14 cellular contexts compared by ENCODE assay signal in the genomic region with DNA sequence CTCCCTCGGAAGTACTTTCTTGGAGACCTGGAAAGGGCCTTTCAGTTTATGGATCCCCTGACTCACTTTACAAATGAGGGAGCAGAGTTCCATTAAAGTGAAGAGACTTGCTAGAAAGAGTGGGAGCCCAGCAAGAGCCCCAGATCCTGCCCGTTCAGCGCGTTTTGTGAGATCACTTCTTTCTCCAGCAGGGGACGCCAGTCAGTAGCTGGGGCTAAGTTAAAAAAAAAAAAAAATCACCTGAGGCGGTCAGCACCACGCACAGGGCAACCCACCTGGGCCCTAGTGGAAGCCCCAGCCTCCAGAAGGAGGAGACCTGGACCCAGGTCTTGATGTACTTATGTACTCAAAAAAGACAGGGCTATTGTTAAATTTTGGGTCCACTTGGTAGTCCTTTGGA. TPM values are rescaled to one million over a fixed set of nuclear protein-coding genes. Genes with fewer than 3 reads are reported as not detected.
DNase-seq lines count a peak whose midpoint lies in the region; FAIRE-seq and TF ChIP-seq lines count a peak whose summit lies in the region.
"Had no signal": no experiment of that assay in that cellular context is flagged by ENCODE, and none has a peak within 500 bp of the region (broad histone marks: within the 10 kb centered on the region; RNA-seq: fewer than 3 reads in every experiment).

No MANE protein-coding gene starts in this region.

- H2BK5ac ChIP-seq in H1 (ENCODE audit: low read depth, low read length), result no peak overlapping the region

- H3K4ac ChIP-seq in H1 (replicated peaks; ENCODE audit: insufficient read length, low read depth, low read length), result no peak overlapping the region

- no peaks in the 10 kb centered on the region for H3K4me1 Mint-ChIP-seq in chondrocyte (ENCODE audit: low read depth)

- H2BK20ac ChIP-seq in H1 (ENCODE audit: low read length), result no peak overlapping the region

- H4K8ac ChIP-seq in H1 (ENCODE audit: extremely low read depth, insufficient read depth, low read length), result no peak overlapping the region

- no peak overlapping the region for H2BK12ac ChIP-seq in H1 (ENCODE audit: low read depth, low read length)

- TF ChIP-seq POLR2A in H1 (IDR thresholded peaks at IDR 0.05; ENCODE audit: control extremely low read depth in 1 of 2, low read depth in 2 of 2, low read length in 2 of 2), result no peak

- H3K4me2 ChIP-seq in H1 (ENCODE audit: insufficient read depth in 1 of 2, low read depth in 2 of 2, low read length in 2 of 2), result no peak overlapping the region

- H3K79me1 ChIP-seq in H1 (ENCODE audit: low read depth, low read length), result no peaks in the 10 kb centered on the region

- no peak for FAIRE-seq in H1 (lab: Jason Lieb, UNC)

- no peak overlapping the region for H4K91ac ChIP-seq in H1 (replicated peaks; ENCODE audit: insufficient read length, low read length)

- H3K79me2 ChIP-seq in H1 (ENCODE audit: control insufficient read depth in 1 of 2, insufficient read depth in 2 of 2, low read length in 2 of 2), result no peaks in the 10 kb centered on the region

- no peaks in the 10 kb centered on the region for H4K20me1 ChIP-seq in H1 (replicated peaks in 1 of 2; ENCODE audit: control insufficient read depth in 1 of 2, insufficient read depth in 2 of 2, low read length in 2 of 2)

- no peak overlapping the region for H3K14ac ChIP-seq in H1 (ENCODE audit: insufficient read length)

- POLR2A ChIA-PET in H1 (lab: Charles Lee; ENCODE audit: partially characterized antibody), result no interaction called here

- 78% methylated on average over 7 of the region's 7 CpGs; no CpG with 5 or more reads in 1 of the 2 experiments for WGBS in H1 (ENCODE audit: extremely low coverage in 1 of 2, insufficient coverage in 1 of 2, insufficient read length in 1 of 2, insufficient replicate concordance in 2 of 2, low coverage in 1 of 2, low lambda C conversion rate in 2 of 2, missing lambda C conversion rate in 1 of 2), 2 experiments

- H3K9me3 Mint-ChIP-seq in chondrocyte (ENCODE audit: low read depth), result peaks cover 6% of the 10 kb centered on the region

- TF ChIP-seq EP300 in H1 (IDR thresholded peaks at IDR 0.05; ENCODE audit: borderline replicate concordance in 1 of 2, low read depth in 2 of 2, low read length in 2 of 2), result no peak

- peak; percentile 15 to 36; a peak in 1 of 4 replicates for TF ChIP-seq RAD21 in H1 (IDR thresholded peaks at IDR 0.05 in 1 of 2, conservative IDR thresholded peaks at IDR 0.05 in 1 of 2; ENCODE audit: low read depth in 2 of 2, low read length in 2 of 2)

- H3K4me3 Mint-ChIP-seq in chondrocyte (ENCODE audit: unreplicated experiment), result no peak overlapping the region
- H3K4me3 Mint-ChIP-seq: stimulated activated naive CD8-positive, alpha-beta T cell treated with anti-CD3 and anti-CD28 coated beads, Interleukin-15, Interleukin-2, amounts not matched to agents 100 ng/mL and 50 ng/mL, for 24 hours had no signal

- DNase-seq in Caki2 (ENCODE audit: low read depth) (peak; percentile 58), NCI-H460 (ENCODE audit: extremely low read depth, low read depth) (peak; percentile 30), H1 (ENCODE audit: low read depth in 1 of 2, low spot score in 2 of 2) (no peak), head of caudate nucleus (no peak), posterior cingulate gyrus (no peak), chondrocyte (ENCODE audit: low spot score) (no peak)
- DNase-seq in activated naive CD4-positive, alpha-beta T cell (lab: John Stamatoyannopoulos, UW), result no peak
- DNase-seq: dorsolateral prefrontal cortex, NCI-H1092, NCI-H2171 treated with DMSO at 0.1 percent for 48 hours had no signal

- no peak overlapping the region for H3K18ac ChIP-seq in H1 (ENCODE audit: extremely low read depth, low read length)

- H3K23ac ChIP-seq in H1 (ENCODE audit: insufficient read length), result no peak overlapping the region

- no peak overlapping the region for H4K5ac ChIP-seq in H1 (ENCODE audit: insufficient read length, low read depth, low read length)

- H3K27me3 ChIP-seq in H1 (replicated peaks in 1 of 4; ENCODE audit: control insufficient read depth in 3 of 4, extremely low read depth in 1 of 4, insufficient read depth in 3 of 4, low read length in 3 of 4), result no peaks in the 10 kb centered on the region
- H3K27me3 ChIP-seq: dorsolateral prefrontal cortex, vagina had no signal

- intact Hi-C loops in head of caudate nucleus (cut with DNase I) (no loop called here), posterior cingulate gyrus (cut with DNase I) (no loop called here)

- H3K9me3 ChIP-seq in H1 (ENCODE audit: insufficient read depth in 2 of 2, low read depth in 1 of 2, low read length in 1 of 2), result peaks cover 8 to 17% of the 10 kb centered on the region in 2 experiments; a peak in 1 of 4 replicates
- H3K9me3 ChIP-seq: vagina had no signal

- H3K27me3 Mint-ChIP-seq in chondrocyte (ENCODE audit: low read depth), result peaks cover 5% of the 10 kb centered on the region

- H2AFZ ChIP-seq in H1 (ENCODE audit: low read length), result no peak overlapping the region

- H3K27ac Mint-ChIP-seq in chondrocyte (ENCODE audit: unreplicated experiment), result no peak overlapping the region
- H3K27ac Mint-ChIP-seq: stimulated activated naive CD8-positive, alpha-beta T cell treated with anti-CD3 and anti-CD28 coated beads, Interleukin-15, Interleukin-2, amounts not matched to agents 100 ng/mL and 50 ng/mL, for 24 hours had no signal

- no peaks in the 10 kb centered on the region; a peak in 1 of 8 replicates for H3K36me3 ChIP-seq in H1 (ENCODE audit: control insufficient read depth in 2 of 4, insufficient read depth in 4 of 4, low read length in 3 of 4)
- H3K36me3 ChIP-seq: vagina had no signal

- H2AK5ac ChIP-seq in H1 (ENCODE audit: low read depth, low read length), result no peak overlapping the region

- H2BK15ac ChIP-seq in H1 (ENCODE audit: low read length), result no peak overlapping the region

- in situ Hi-C loops in Caki2 (cut with HindIII; ENCODE audit: low pct_unique_long_range_greater_than_20kb, low sequenced_read_pairs), result no loop called here

- no peaks in the 10 kb centered on the region for H3K36me3 Mint-ChIP-seq in chondrocyte (ENCODE audit: low read depth)

- H3K27ac ChIP-seq in H1 (ENCODE audit: low read depth, low read length), result no peak overlapping the region
- H3K27ac ChIP-seq: dorsolateral prefrontal cortex, SK-N-MC, vagina had no signal

- CTCF ChIA-PET in H1 (lab: Charles Lee; ENCODE audit: partially characterized antibody), result interaction anchor here (0.6 to 1.8 kb wide), 2 partner anchors 233 to 279 kb away, joined by 3 to 4 read pairs; no protein-coding TSS in a partner anchor

- H3K4me3 ChIP-seq in GM12875 (ENCODE audit: low read depth, low read length) (no peak overlapping the region), H1 (ENCODE audit: extremely low read depth in 1 of 4, insufficient read depth in 2 of 4, low read depth in 3 of 4, low read length in 4 of 4) (no peak overlapping the region)
- H3K4me3 ChIP-seq: dorsolateral prefrontal cortex, SK-N-MC, vagina had no signal

- no peak overlapping the region for H2BK120ac ChIP-seq in H1 (replicated peaks; ENCODE audit: low read depth, low read length)

- TF ChIP-seq CTCF in GM12875 (IDR thresholded peaks at IDR 0.05; ENCODE audit: borderline replicate concordance, insufficient read depth, low read depth, low read length) (peak; percentile 52), H1 (IDR thresholded peaks at IDR 0.05; ENCODE audit: control extremely low read depth in 1 of 3, insufficient read depth in 1 of 3, low read depth in 1 of 3, low read length in 3 of 3) (peak in 1 of 3 experiments; percentile 23; a peak in 2 of 4 replicates), chondrocyte (IDR thresholded peaks at IDR 0.05) (no peak)

- no peaks in the 10 kb centered on the region for H3K23me2 ChIP-seq in H1 (ENCODE audit: low read depth, low read length)

- H3K4me1 ChIP-seq in H1 (replicated peaks in 1 of 4; ENCODE audit: control insufficient read depth in 3 of 4, insufficient read depth in 4 of 4, low read length in 3 of 4), result no peaks in the 10 kb centered on the region
- H3K4me1 ChIP-seq: vagina had no signal

- no peak overlapping the region for H3K9ac ChIP-seq in H1 (replicated peaks in 1 of 4; ENCODE audit: extremely low read depth in 1 of 4, low read depth in 3 of 4, low read length in 3 of 4)

- no peak overlapping the region for H3K56ac ChIP-seq in H1 (replicated peaks; ENCODE audit: insufficient read length, low read depth, low read length)

TF ChIP-seq in H1, 55 proteins besides CTCF, POLR2A, EP300 and RAD21 (continues in another document):
- no peak for TF ChIP-seq NANOG (IDR thresholded peaks at IDR 0.05; ENCODE audit: insufficient read depth, low read depth, low read length, poor library complexity, severe bottlenecking)
- TF ChIP-seq POU5F1 (IDR thresholded peaks at IDR 0.05; ENCODE audit: low read depth, low read length), result no peak
- TF ChIP-seq CREB1 (IDR thresholded peaks at IDR 0.05), result no peak
- TF ChIP-seq GABPA (IDR thresholded peaks at IDR 0.05; ENCODE audit: borderline replicate concordance, insufficient read depth, low read length), result no peak
- TF ChIP-seq JUND (IDR thresholded peaks at IDR 0.05; ENCODE audit: low read length), result no peak
- no peak for TF ChIP-seq TBP (IDR thresholded peaks at IDR 0.05; ENCODE audit: low read depth, low read length)
- TF ChIP-seq YY1 (IDR thresholded peaks at IDR 0.05; ENCODE audit: low read depth, low read length), result no peak
- no peak for TF ChIP-seq CBX8 (IDR thresholded peaks at IDR 0.05; ENCODE audit: borderline replicate concordance, low read depth, low read length)
- TF ChIP-seq BCL11A (IDR thresholded peaks at IDR 0.05; ENCODE audit: low read depth in 2 of 2, low read length in 2 of 2), result no peak
- no peak for TF ChIP-seq ATF3 (IDR thresholded peaks at IDR 0.05; ENCODE audit: insufficient read depth, low read depth, low read length)
- no peak for TF ChIP-seq TEAD4 (IDR thresholded peaks at IDR 0.05; ENCODE audit: low read depth, low read length)

RNA-seq across cellular contexts. Expression of gene ADRA1D, which starts 40.8 kb away (rescaled TPM):
- total RNA-seq in Caki2 (2014; rRNA removed; shearing (Covaris generic); ENCODE audit: low replicate concordance), result not detected in 2 replicates
- 0.35 and 1.0 TPM in 2 replicates for total RNA-seq in NCI-H460 (2014; rRNA removed; shearing (Covaris generic))
- polyA plus RNA-seq in NCI-H460 (2014; cell fraction: nucleus; rRNA removed), result 1.5 and 2.2 TPM in 2 replicates
- total RNA-seq in H1 (2021; fragmentation: NEBNext Ultra II Directional; extraction: Animal tissue kit (Norgen Biotek cat#: 25700)), result 0.23 and 0.24 TPM in 2 replicates
- 0.47 and 0.63 TPM in 2 replicates for polyA plus RNA-seq in H1 (2011; rRNA removed)
- polyA plus RNA-seq in H1 (2011; cell fraction: cytosol; rRNA removed), result 0.19 TPM
- 0.77 TPM for polyA plus RNA-seq in H1 (2011; cell fraction: nucleus; rRNA removed)
- 0.31 to 0.57 TPM (median 0.42 TPM) in 3 of 4 replicates, not detected in the other for polyA plus RNA-seq in H1 (2012, experiment 1 of 2)
- 0.12 TPM for polyA plus RNA-seq in H1 (2012, experiment 2 of 2)
- polyA plus RNA-seq in H1 (2013, experiment 1 of 2), result 0.18 TPM
- polyA plus RNA-seq in H1 (2013, experiment 2 of 2), result 0.20 TPM
- 0.19 and 0.24 TPM in 2 replicates for polyA minus RNA-seq in H1 (2011; rRNA and poly(A)+ RNA removed)
- polyA minus RNA-seq in H1 (2011; cell fraction: cytosol; rRNA and poly(A)+ RNA removed), result 0.51 TPM
- polyA minus RNA-seq in H1 (2011; cell fraction: nucleus; rRNA and poly(A)+ RNA removed), result 0.60 TPM
- not detected in 3 replicates for total RNA-seq in chondrocyte

Comparison
In these comparisons a context has a peak if more than half of its experiments do, and no peak if none do; other contexts are left out.
1. DNase-seq: peak in Caki2 (single experiment) and NCI-H460 (single experiment); none in H1 (0 of 2), head of caudate nucleus (0 of 42), activated naive CD4-positive, alpha-beta T cell (0 of 4), posterior cingulate gyrus (0 of 10) and chondrocyte (single experiment).